Comparison of ENCODE assay signal across 1 cellular context in genomic region chr2:109898462-109899336, GRCh38. TPM values are rescaled to one million over a fixed set of nuclear protein-coding genes. Genes with fewer than 3 reads are reported as not detected.
"Had no signal": no experiment of that assay in that cellular context is flagged by ENCODE, and none has a peak within 500 bp of the region (broad histone marks: within the 10 kb centered on the region; RNA-seq: fewer than 3 reads in every experiment).

A gene with protein sequence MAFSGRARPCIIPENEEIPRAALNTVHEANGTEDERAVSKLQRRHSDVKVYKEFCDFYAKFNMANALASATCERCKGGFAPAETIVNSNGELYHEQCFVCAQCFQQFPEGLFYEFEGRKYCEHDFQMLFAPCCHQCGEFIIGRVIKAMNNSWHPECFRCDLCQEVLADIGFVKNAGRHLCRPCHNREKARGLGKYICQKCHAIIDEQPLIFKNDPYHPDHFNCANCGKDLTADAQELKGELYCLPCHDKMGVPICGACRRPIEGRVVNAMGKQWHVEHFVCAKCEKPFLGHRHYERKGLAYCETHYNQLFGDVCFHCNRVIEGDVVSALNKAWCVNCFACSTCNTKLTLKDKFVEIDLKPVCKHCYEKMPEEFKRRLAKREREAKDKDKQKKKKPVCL (plus strand): TSS chr2:109898688. CDS start chr2:109898729, 41 bp downstream.

RNA-seq across cellular contexts. Expression of the gene that starts here (rescaled TPM):
- total RNA-seq: activated B cell treated with CpG ODN at 0.5 μM for 24 hours had no signal
